ENCODE assay signal across 19 cellular contexts in the genomic region with DNA sequence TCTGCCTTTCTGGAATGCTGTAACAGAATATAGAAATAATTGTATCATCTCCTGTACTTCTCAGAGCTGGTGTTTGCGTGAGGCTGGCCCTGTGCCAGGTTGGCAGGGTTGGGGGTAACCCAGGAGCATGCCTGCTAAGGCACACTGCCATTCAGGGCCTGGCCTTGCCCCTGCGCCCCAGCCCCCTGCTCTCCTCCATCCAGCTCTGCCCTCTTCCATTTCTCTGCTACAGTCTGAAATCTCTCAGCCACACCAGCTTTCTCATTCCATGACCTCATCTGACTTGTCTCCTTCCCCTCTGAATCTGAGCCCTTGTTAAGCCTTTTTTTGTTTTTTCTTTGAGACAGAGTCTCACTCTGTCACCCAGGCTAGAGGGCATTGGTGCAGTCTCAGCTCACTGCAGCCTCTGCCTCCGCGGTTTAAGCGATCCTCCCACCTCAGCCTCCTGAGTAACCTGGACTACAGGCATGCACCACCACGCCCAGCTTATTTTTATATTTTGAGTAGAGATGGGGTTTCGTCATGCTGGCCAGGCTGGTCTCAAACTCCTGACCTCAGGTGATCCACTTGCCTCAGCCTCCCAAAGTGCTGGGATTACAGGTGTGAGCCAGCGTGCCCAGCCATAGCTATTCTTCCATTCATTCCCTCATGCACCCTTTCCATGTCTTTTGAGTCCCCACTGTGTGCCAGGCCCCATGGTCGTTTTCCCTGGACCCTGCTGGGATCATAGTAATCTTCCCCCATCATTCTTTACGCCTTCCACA.
A peak's percentile ranks its signal among the peaks of the same experiment; 100 is the strongest.
DNase-seq lines count a peak whose midpoint lies in the region; ATAC-seq, FAIRE-seq and TF ChIP-seq lines count a peak whose summit lies in the region.
"Had no signal": no experiment of that assay in that cellular context is flagged by ENCODE, and none has a peak within 500 bp of the region (broad histone marks: within the 10 kb centered on the region; RNA-seq: fewer than 3 reads in every experiment).

No MANE protein-coding gene starts in this region.

- TF ChIP-seq RAD21 in HepG2 (CRISPR knock-in tag; IDR thresholded peaks at IDR 0.05): no peak

- peaks cover 6% of the 10 kb centered on the region for H3K36me3 Mint-ChIP-seq in activated CD8-positive, alpha-beta T cell treated with anti-CD3 and anti-CD28 coated beads for 36 hours (ENCODE audit: low read depth)
- H3K36me3 Mint-ChIP-seq in activated CD8-positive, alpha-beta T cell treated with anti-CD3 and anti-CD28 coated beads, Interleukin-2, amount 10 ng/mL, durations not matched to agents 7 days and 5 days (ENCODE audit: low read depth): peaks cover 7% of the 10 kb centered on the region
- H3K36me3 Mint-ChIP-seq in brain (peaks cover 10% of the 10 kb centered on the region), endothelial cell (ENCODE audit: low read depth, unreplicated experiment) (peaks cover 3% of the 10 kb centered on the region)
- H3K36me3 Mint-ChIP-seq: natural killer cell treated with Interleukin-12 subunit alpha and Interleukin-12 subunit beta and Interleukin-15 and Interleukin-18, amount 100 ng/mL, for 72 hours had no signal

- in situ Hi-C loops in HepG2 (cut with HindIII; ENCODE audit: extremely low pct_ligation_motif_present, low pct_unique_long_range_greater_than_20kb): no loop called here

- no peak overlapping the region for H2AFZ ChIP-seq in HepG2 (ENCODE audit: low read length)

- whole genome bisulfite sequencing in HepG2 (ENCODE audit: low lambda C conversion rate): 34% methylated on average over 10 of the region's 10 CpGs

- peaks cover 10% of the 10 kb centered on the region in 2 experiments; a peak in 4 of 5 replicates for H3K36me3 ChIP-seq in HepG2 (replicated peaks in 1 of 2; ENCODE audit: control insufficient read depth in 1 of 2, insufficient read depth in 2 of 2, low read length in 2 of 2)

- peak overlapping the region; percentile 52 for H3K27ac Mint-ChIP-seq in activated CD8-positive, alpha-beta T cell treated with anti-CD3 and anti-CD28 coated beads for 36 hours
- H3K27ac Mint-ChIP-seq in activated CD8-positive, alpha-beta T cell treated with anti-CD3 and anti-CD28 coated beads, Interleukin-2, amount 10 ng/mL, durations not matched to agents 7 days and 5 days: no peak overlapping the region
- peak overlapping the region in 3 of 5 experiments; percentile 31 to 46 (median 40) for H3K27ac Mint-ChIP-seq in brain
- no peak overlapping the region for H3K27ac Mint-ChIP-seq in endothelial cell (ENCODE audit: unreplicated experiment)
- H3K27ac Mint-ChIP-seq: activated T-cell treated with anti-CD3 and anti-CD28 coated beads, Interleukin-2, amount 50 U/mL, for 24 hours; IgD-negative memory B cell; natural killer cell treated with Interleukin-12 subunit alpha and Interleukin-12 subunit beta and Interleukin-15 and Interleukin-18, amount 100 ng/mL, for 72 hours had no signal

- FAIRE-seq in HepG2 (lab: Jason Lieb, UNC): no peak
- FAIRE-seq: colon had no signal

- TF ChIP-seq EP300 in HepG2 (IDR thresholded peaks at IDR 0.05; ENCODE audit: low read depth in 2 of 2, low read length in 2 of 2): no peak
- no peak for TF ChIP-seq EP300 in HepG2 (CRISPR knock-in tag; IDR thresholded peaks at IDR 0.05; ENCODE audit: borderline replicate concordance)

- peaks cover 5% of the 10 kb centered on the region for H3K79me2 ChIP-seq in HepG2 (ENCODE audit: insufficient read depth, low read length)

- no peaks in the 10 kb centered on the region for H3K9me3 Mint-ChIP-seq in activated CD8-positive, alpha-beta T cell treated with anti-CD3 and anti-CD28 coated beads for 36 hours
- H3K9me3 Mint-ChIP-seq in activated CD8-positive, alpha-beta T cell treated with anti-CD3 and anti-CD28 coated beads, Interleukin-2, amount 10 ng/mL, durations not matched to agents 7 days and 5 days (ENCODE audit: insufficient read depth): no peaks in the 10 kb centered on the region
- H3K9me3 Mint-ChIP-seq in brain: no peaks in the 10 kb centered on the region
- no peaks in the 10 kb centered on the region for H3K9me3 Mint-ChIP-seq in endothelial cell (ENCODE audit: unreplicated experiment)
- H3K9me3 Mint-ChIP-seq: activated T-cell treated with anti-CD3 and anti-CD28 coated beads, Interleukin-2, amount 50 U/mL, for 24 hours; IgD-negative memory B cell; natural killer cell treated with Interleukin-12 subunit alpha and Interleukin-12 subunit beta and Interleukin-15 and Interleukin-18, amount 100 ng/mL, for 72 hours had no signal

- H4K20me1 ChIP-seq in HepG2 (ENCODE audit: insufficient read depth, low read length): no peaks in the 10 kb centered on the region

- H3K9me3 ChIP-seq in HepG2 (ENCODE audit: low read length): no peaks in the 10 kb centered on the region
- H3K9me3 ChIP-seq: sigmoid colon had no signal

- TSS peak; percentile 99 for BruUV-seq in HepG2 (replicated peaks; lab: Mats Ljungman, UMichigan)

- H3K27me3 ChIP-seq in HepG2 (ENCODE audit: control insufficient read depth in 1 of 2, insufficient read depth in 2 of 2, low read length in 2 of 2): no peaks in the 10 kb centered on the region
- H3K27me3 ChIP-seq: sigmoid colon had no signal

- TF ChIP-seq CTCF in activated CD8-positive, alpha-beta T cell treated with anti-CD3 and anti-CD28 coated beads for 36 hours (IDR thresholded peaks at IDR 0.05): no peak
- TF ChIP-seq CTCF in brain (conservative IDR thresholded peaks at IDR 0.05) (no peak), HepG2 (CRISPR knock-in tag; IDR thresholded peaks at IDR 0.05) (no peak), endothelial cell (IDR thresholded peaks at IDR 0.05; ENCODE audit: unreplicated experiment) (no peak)

- no peak overlapping the region for H3K4me3 Mint-ChIP-seq in activated CD8-positive, alpha-beta T cell treated with anti-CD3 and anti-CD28 coated beads for 36 hours
- no peak overlapping the region for H3K4me3 Mint-ChIP-seq in activated CD8-positive, alpha-beta T cell treated with anti-CD3 and anti-CD28 coated beads, Interleukin-2, amount 10 ng/mL, durations not matched to agents 7 days and 5 days
- H3K4me3 Mint-ChIP-seq in brain (no peak overlapping the region), endothelial cell (ENCODE audit: unreplicated experiment) (no peak overlapping the region)
- H3K4me3 Mint-ChIP-seq: activated T-cell treated with anti-CD3 and anti-CD28 coated beads, Interleukin-2, amount 50 U/mL, for 24 hours; IgD-negative memory B cell; natural killer cell treated with Interleukin-12 subunit alpha and Interleukin-12 subunit beta and Interleukin-15 and Interleukin-18, amount 100 ng/mL, for 72 hours had no signal

- no peak for TF ChIP-seq POLR2A in HepG2 (IDR thresholded peaks at IDR 0.05; ENCODE audit: insufficient read depth in 1 of 2, low read depth in 2 of 2, low read length in 2 of 2)

- intact Hi-C loops in activated CD8-positive, alpha-beta T cell treated with anti-CD3 and anti-CD28 coated beads for 36 hours (cut with micrococcal nuclease): no loop called here
- intact Hi-C loops in HepG2 (cut with micrococcal nuclease; ENCODE audit: unreplicated experiment): no loop called here

- peak overlapping the region; percentile 72 for H3K9ac ChIP-seq in HepG2 (ENCODE audit: insufficient read depth, low read depth, low read length)

- H3K4me2 ChIP-seq in HepG2 (ENCODE audit: low read depth, low read length): peak overlapping the region; percentile 74

- no peaks in the 10 kb centered on the region for H3K27me3 Mint-ChIP-seq in activated CD8-positive, alpha-beta T cell treated with anti-CD3 and anti-CD28 coated beads for 36 hours
- no peaks in the 10 kb centered on the region for H3K27me3 Mint-ChIP-seq in activated CD8-positive, alpha-beta T cell treated with anti-CD3 and anti-CD28 coated beads, Interleukin-2, amount 10 ng/mL, durations not matched to agents 7 days and 5 days (ENCODE audit: low read depth)
- H3K27me3 Mint-ChIP-seq in brain (peaks cover 4% of the 10 kb centered on the region), endothelial cell (ENCODE audit: unreplicated experiment) (peaks cover 1% of the 10 kb centered on the region)
- H3K27me3 Mint-ChIP-seq: activated T-cell treated with anti-CD3 and anti-CD28 coated beads, Interleukin-2, amount 50 U/mL, for 24 hours; IgD-negative memory B cell; natural killer cell treated with Interleukin-12 subunit alpha and Interleukin-12 subunit beta and Interleukin-15 and Interleukin-18, amount 100 ng/mL, for 72 hours had no signal

- peak overlapping the region in 2 of 3 experiments; percentile 28 to 50; a peak in 5 of 6 replicates for H3K4me3 ChIP-seq in HepG2 (replicated peaks in 1 of 3; ENCODE audit: insufficient read depth in 1 of 3, low read depth in 2 of 3, low read length in 3 of 3)
- H3K4me3 ChIP-seq: sigmoid colon had no signal

- peaks cover 39% of the 10 kb centered on the region for H3K4me1 ChIP-seq in HepG2 (ENCODE audit: insufficient read depth, low read length)

- POLR2A ChIA-PET in activated CD8-positive, alpha-beta T cell treated with anti-CD3 and anti-CD28 coated beads for 36 hours (lab: Charles Lee): no interaction called here
- POLR2A ChIA-PET in activated CD8-positive, alpha-beta T cell treated with anti-CD3 and anti-CD28 coated beads, Interleukin-2, amount 10 ng/mL, durations not matched to agents 7 days and 5 days (lab: Charles Lee): no interaction called here
- POLR2A ChIA-PET in HepG2 (lab: Yijun Ruan, JAX): interaction anchor here (0.7 to 2.5 kb wide), 18 partner anchors 11 to 250 kb away, joined by 3 to 59 read pairs (median 6); a partner anchor contains a TSS

- DNase-seq in activated CD8-positive, alpha-beta T cell treated with anti-CD3 and anti-CD28 coated beads for 36 hours: no peak
- no peak for DNase-seq in activated CD8-positive, alpha-beta T cell treated with anti-CD3 and anti-CD28 coated beads, Interleukin-2, amount 10 ng/mL, durations not matched to agents 7 days and 5 days
- DNase-seq in HepG2 (ENCODE audit: low spot score): peak; percentile 10
- no peak for DNase-seq in GF-D8 (lab: John Stamatoyannopoulos, UW)
- no peak for DNase-seq in activated naive CD4-positive, alpha-beta T cell treated with anti-CD3 and anti-CD28 coated beads, Interleukin-2, amount 50 U/mL, for 16 hours
- DNase-seq in SHP77 (lab: John Stamatoyannopoulos, UW): no peak
- no peak for DNase-seq in endothelial cell (ENCODE audit: low spot score)
- DNase-seq: activated CD4-positive, CD25-positive, alpha-beta regulatory T cell treated with anti-CD3 and anti-CD28 coated beads, Interleukin-2, amount 50 U/mL, for 72 hours; activated T-cell treated with anti-CD3 and anti-CD28 coated beads, Interleukin-2, amount 50 U/mL, for 24 hours; NCI-H1105; NCI-H2227 treated with DMSO at 0.1 percent for 48 hours; OCI-M1; sigmoid colon; stimulated activated CD4-positive, alpha-beta T cell treated with anti-CD3 and anti-CD28 coated beads, Interleukin-4, amount 100 ng/mL, for 24 hours; SW 1271 had no signal

- CTCF ChIA-PET in activated CD8-positive, alpha-beta T cell treated with anti-CD3 and anti-CD28 coated beads for 36 hours (lab: Charles Lee): no interaction called here
- CTCF ChIA-PET in activated CD8-positive, alpha-beta T cell treated with anti-CD3 and anti-CD28 coated beads, Interleukin-2, amount 10 ng/mL, durations not matched to agents 7 days and 5 days (lab: Charles Lee): no interaction called here
- CTCF ChIA-PET in HepG2 (lab: Yijun Ruan, JAX; ENCODE audit: low intra/inter-chr PET ratio, low total read pairs): no interaction called here

- peaks cover 24% of the 10 kb centered on the region for H3K4me1 Mint-ChIP-seq in activated CD8-positive, alpha-beta T cell treated with anti-CD3 and anti-CD28 coated beads for 36 hours (ENCODE audit: low read depth)
- H3K4me1 Mint-ChIP-seq in activated CD8-positive, alpha-beta T cell treated with anti-CD3 and anti-CD28 coated beads, Interleukin-2, amount 10 ng/mL, durations not matched to agents 7 days and 5 days (ENCODE audit: low read depth): peaks cover 15% of the 10 kb centered on the region
- peaks cover 35% of the 10 kb centered on the region for H3K4me1 Mint-ChIP-seq in brain
- peaks cover 4% of the 10 kb centered on the region for H3K4me1 Mint-ChIP-seq in endothelial cell (ENCODE audit: unreplicated experiment)

- peak overlapping the region; percentile 88 for H3K27ac ChIP-seq in HepG2 (ENCODE audit: extremely low read length, insufficient read depth, low read length)
- H3K27ac ChIP-seq: sigmoid colon had no signal

- ATAC-seq in activated CD8-positive, alpha-beta T cell treated with anti-CD3 and anti-CD28 coated beads for 36 hours: no peak
- no peak for ATAC-seq in activated CD8-positive, alpha-beta T cell treated with anti-CD3 and anti-CD28 coated beads, Interleukin-2, amount 10 ng/mL, durations not matched to agents 7 days and 5 days
- ATAC-seq in HepG2: peak; percentile 26
- ATAC-seq: natural killer cell treated with Interleukin-12 subunit alpha and Interleukin-12 subunit beta and Interleukin-15 and Interleukin-18, amount 100 ng/mL, for 72 hours had no signal

Comparison
In these comparisons a context has a peak if more than half of its experiments do, and no peak if none do; other contexts are left out.
1. H3K27ac Mint-ChIP-seq: peak in activated CD8-positive, alpha-beta T cell treated with anti-CD3 and anti-CD28 coated beads for 36 hours (single experiment) and brain (3 of 5); none in activated CD8-positive, alpha-beta T cell treated with anti-CD3 and anti-CD28 coated beads, Interleukin-2, amount 10 ng/mL, durations not matched to agents 7 days and 5 days (single experiment) and endothelial cell (single experiment).